ENCODE assay signal across 1 cellular context in the genomic region with DNA sequence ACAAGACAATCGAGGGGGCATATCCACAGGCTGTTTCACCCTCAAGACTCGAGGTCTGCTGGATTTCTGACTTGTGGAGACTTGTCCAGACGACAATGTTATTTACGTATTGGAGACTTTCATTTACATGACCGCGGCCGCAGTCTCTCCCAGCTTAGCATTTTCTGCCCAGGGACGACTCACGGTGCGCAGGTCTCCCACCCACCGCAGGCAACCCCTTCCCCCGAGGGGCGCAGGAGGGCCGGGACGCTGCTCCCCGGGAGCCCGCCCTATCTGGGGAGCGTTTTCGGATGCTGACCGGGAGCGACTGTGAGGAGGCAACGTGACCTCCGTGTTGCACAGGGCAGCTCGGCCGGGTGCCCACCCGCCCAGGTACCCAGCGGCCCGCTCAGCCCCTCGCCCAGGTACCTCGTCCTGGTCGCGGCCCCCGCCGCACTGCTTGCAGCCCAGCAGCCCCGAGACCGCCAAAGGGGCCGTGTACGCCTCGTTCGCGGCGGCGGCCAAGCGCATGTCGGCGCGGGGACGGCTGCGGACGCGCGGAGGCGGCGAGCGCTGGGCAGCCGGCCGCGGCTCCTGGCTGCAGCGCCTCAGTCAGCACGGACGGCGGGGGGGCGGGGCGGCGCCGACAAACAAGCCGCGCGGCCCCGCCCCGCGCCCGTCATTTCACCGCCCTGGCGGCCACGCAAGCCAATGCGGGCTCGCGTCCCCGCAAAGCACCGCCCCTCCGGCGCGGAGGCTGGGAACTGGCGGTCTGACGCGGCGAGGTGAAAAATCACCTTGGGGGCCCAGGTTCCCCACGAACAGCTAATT.
TF ChIP-seq lines count a peak whose summit lies in the region.

No MANE protein-coding gene starts in this region.

TF ChIP-seq in HEK293, 187 proteins besides CTCF, POLR2A, EP300 and RAD21 (continued from another document):
- TF ChIP-seq EGR2 (tag by site-specific recombination; IDR thresholded peaks at IDR 0.05; ENCODE audit: low read depth): no peak
- no peak for TF ChIP-seq ZNF155 (tag by site-specific recombination; IDR thresholded peaks at IDR 0.05)
- no peak for TF ChIP-seq WT1 (tag by site-specific recombination; IDR thresholded peaks at IDR 0.05)
- TF ChIP-seq ZNF521 (tag by site-specific recombination; IDR thresholded peaks at IDR 0.05): no peak
- no peak for TF ChIP-seq YY1 (tag by site-specific recombination; IDR thresholded peaks at IDR 0.05)
- TF ChIP-seq, protein P1, sequence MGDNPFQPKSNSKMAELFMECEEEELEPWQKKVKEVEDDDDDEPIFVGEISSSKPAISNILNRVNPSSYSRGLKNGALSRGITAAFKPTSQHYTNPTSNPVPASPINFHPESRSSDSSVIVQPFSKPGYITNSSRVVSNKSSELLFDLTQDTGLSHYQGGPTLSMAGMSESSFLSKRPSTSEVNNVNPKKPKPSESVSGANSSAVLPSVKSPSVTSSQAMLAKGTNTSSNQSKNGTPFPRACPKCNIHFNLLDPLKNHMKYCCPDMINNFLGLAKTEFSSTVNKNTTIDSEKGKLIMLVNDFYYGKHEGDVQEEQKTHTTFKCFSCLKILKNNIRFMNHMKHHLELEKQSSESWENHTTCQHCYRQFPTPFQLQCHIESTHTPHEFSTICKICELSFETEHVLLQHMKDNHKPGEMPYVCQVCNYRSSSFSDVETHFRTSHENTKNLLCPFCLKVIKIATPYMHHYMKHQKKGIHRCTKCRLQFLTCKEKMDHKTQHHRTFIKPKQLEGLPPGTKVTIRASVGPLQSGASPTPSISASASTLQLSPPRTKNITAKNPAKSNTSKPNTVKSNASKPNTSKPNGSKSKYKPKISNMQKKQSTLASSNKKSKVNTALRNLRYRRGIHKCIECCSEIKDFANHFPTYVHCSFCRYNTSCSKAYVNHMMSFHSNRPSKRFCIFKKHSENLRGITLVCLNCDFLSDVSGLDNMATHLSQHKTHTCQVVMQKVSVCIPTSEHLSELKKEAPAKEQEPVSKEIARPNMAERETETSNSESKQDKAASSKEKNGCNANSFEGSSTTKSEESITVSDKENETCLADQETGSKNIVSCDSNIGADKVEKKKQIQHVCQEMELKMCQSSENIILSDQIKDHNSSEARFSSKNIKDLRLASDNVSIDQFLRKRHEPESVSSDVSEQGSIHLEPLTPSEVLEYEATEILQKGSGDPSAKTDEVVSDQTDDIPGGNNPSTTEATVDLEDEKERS (tag by site-specific recombination; IDR thresholded peaks at IDR 0.05): no peak
- TF ChIP-seq SCRT2 (tag by site-specific recombination; IDR thresholded peaks at IDR 0.05): peak; percentile 92
- TF ChIP-seq ZEB2 (tag by site-specific recombination; IDR thresholded peaks at IDR 0.05): peak; percentile 70
- no peak for TF ChIP-seq ZNF585B (tag by site-specific recombination; IDR thresholded peaks at IDR 0.05)
- no peak for TF ChIP-seq ZFP3 (tag by site-specific recombination; IDR thresholded peaks at IDR 0.05; ENCODE audit: low read depth)
- no peak for TF ChIP-seq ZNF248 (tag by site-specific recombination; IDR thresholded peaks at IDR 0.05)
- TF ChIP-seq MEIS1 (CRISPR knock-in tag; IDR thresholded peaks at IDR 0.05; ENCODE audit: borderline replicate concordance): no peak
- no peak for TF ChIP-seq ZNF202 (tag by site-specific recombination; IDR thresholded peaks at IDR 0.05; ENCODE audit: borderline replicate concordance)
- no peak for TF ChIP-seq ZNF169 (tag by site-specific recombination; IDR thresholded peaks at IDR 0.05)
- TF ChIP-seq, protein P2, sequence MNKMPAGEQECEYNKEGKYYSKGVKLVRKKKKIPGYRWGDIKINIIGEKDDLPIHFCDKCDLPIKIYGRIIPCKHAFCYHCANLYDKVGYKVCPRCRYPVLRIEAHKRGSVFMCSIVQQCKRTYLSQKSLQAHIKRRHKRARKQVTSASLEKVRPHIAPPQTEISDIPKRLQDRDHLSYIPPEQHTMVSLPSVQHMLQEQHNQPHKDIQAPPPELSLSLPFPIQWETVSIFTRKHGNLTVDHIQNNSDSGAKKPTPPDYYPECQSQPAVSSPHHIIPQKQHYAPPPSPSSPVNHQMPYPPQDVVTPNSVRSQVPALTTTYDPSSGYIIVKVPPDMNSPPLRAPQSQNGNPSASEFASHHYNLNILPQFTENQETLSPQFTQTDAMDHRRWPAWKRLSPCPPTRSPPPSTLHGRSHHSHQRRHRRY (tag by site-specific recombination; IDR thresholded peaks at IDR 0.05): no peak
- TF ChIP-seq, protein P3, sequence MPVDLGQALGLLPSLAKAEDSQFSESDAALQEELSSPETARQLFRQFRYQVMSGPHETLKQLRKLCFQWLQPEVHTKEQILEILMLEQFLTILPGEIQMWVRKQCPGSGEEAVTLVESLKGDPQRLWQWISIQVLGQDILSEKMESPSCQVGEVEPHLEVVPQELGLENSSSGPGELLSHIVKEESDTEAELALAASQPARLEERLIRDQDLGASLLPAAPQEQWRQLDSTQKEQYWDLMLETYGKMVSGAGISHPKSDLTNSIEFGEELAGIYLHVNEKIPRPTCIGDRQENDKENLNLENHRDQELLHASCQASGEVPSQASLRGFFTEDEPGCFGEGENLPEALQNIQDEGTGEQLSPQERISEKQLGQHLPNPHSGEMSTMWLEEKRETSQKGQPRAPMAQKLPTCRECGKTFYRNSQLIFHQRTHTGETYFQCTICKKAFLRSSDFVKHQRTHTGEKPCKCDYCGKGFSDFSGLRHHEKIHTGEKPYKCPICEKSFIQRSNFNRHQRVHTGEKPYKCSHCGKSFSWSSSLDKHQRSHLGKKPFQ (tag by site-specific recombination; IDR thresholded peaks at IDR 0.05): no peak
- peak; percentile 45; the same call in 1 of the 2 replicates for TF ChIP-seq KLF17 (tag by site-specific recombination; IDR thresholded peaks at IDR 0.05)
- TF ChIP-seq, protein P4, sequence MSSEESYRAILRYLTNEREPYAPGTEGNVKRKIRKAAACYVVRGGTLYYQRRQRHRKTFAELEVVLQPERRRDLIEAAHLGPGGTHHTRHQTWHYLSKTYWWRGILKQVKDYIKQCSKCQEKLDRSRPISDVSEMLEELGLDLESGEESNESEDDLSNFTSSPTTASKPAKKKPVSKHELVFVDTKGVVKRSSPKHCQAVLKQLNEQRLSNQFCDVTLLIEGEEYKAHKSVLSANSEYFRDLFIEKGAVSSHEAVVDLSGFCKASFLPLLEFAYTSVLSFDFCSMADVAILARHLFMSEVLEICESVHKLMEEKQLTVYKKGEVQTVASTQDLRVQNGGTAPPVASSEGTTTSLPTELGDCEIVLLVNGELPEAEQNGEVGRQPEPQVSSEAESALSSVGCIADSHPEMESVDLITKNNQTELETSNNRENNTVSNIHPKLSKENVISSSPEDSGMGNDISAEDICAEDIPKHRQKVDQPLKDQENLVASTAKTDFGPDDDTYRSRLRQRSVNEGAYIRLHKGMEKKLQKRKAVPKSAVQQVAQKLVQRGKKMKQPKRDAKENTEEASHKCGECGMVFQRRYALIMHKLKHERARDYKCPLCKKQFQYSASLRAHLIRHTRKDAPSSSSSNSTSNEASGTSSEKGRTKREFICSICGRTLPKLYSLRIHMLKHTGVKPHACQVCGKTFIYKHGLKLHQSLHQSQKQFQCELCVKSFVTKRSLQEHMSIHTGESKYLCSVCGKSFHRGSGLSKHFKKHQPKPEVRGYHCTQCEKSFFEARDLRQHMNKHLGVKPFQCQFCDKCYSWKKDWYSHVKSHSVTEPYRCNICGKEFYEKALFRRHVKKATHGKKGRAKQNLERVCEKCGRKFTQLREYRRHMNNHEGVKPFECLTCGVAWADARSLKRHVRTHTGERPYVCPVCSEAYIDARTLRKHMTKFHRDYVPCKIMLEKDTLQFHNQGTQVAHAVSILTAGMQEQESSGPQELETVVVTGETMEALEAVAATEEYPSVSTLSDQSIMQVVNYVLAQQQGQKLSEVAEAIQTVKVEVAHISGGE (tag by site-specific recombination; conservative IDR thresholded peaks at IDR 0.05; ENCODE audit: low read depth): 0 out of 2 replicates have a peak, but pooled peaks have one; percentile 2
- 0 out of 2 replicates have a peak, but pooled peaks have one; percentile 35 for TF ChIP-seq ZNF76 (tag by site-specific recombination; IDR thresholded peaks at IDR 0.05; ENCODE audit: borderline replicate concordance, low read depth)
- TF ChIP-seq ZNF274 (IDR thresholded peaks at IDR 0.05; ENCODE audit: low read length): no peak
- TF ChIP-seq ZNF274 (tag by site-specific recombination; IDR thresholded peaks at IDR 0.05; ENCODE audit: borderline replicate concordance): no peak
- TF ChIP-seq ZBTB21 (tag by site-specific recombination; IDR thresholded peaks at IDR 0.05): peak; percentile 29; the same call in 1 of the 2 replicates
- TF ChIP-seq ZNF354C (tag by site-specific recombination; IDR thresholded peaks at IDR 0.05; ENCODE audit: borderline replicate concordance, low read depth): no peak
- no peak for TF ChIP-seq ZNF114 (tag by site-specific recombination; IDR thresholded peaks at IDR 0.05)
- peak; percentile 62 for TF ChIP-seq GLIS2 (tag by site-specific recombination; IDR thresholded peaks at IDR 0.05)
- peak; percentile 17; the same call in 1 of the 2 replicates for TF ChIP-seq KLF1 (tag by site-specific recombination; IDR thresholded peaks at IDR 0.05)
- no peak for TF ChIP-seq ZNF555 (tag by site-specific recombination; conservative IDR thresholded peaks at IDR 0.05)
- no peak for TF ChIP-seq ZNF324 (tag by site-specific recombination; IDR thresholded peaks at IDR 0.05)
- TF ChIP-seq ZNF654 (tag by site-specific recombination; IDR thresholded peaks at IDR 0.05; ENCODE audit: low read depth): no peak
- no peak for TF ChIP-seq ZNF175 (tag by site-specific recombination; IDR thresholded peaks at IDR 0.05)
- peak; percentile 65 for TF ChIP-seq FEZF1 (tag by site-specific recombination; IDR thresholded peaks at IDR 0.05)
- peak; percentile 95 for TF ChIP-seq HOXC10 (CRISPR knock-in tag; IDR thresholded peaks at IDR 0.05)
- TF ChIP-seq SP2 (tag by site-specific recombination; IDR thresholded peaks at IDR 0.05): peak; percentile 77
- no peak for TF ChIP-seq GFI1B (tag by site-specific recombination; IDR thresholded peaks at IDR 0.05)
- TF ChIP-seq, protein P5, sequence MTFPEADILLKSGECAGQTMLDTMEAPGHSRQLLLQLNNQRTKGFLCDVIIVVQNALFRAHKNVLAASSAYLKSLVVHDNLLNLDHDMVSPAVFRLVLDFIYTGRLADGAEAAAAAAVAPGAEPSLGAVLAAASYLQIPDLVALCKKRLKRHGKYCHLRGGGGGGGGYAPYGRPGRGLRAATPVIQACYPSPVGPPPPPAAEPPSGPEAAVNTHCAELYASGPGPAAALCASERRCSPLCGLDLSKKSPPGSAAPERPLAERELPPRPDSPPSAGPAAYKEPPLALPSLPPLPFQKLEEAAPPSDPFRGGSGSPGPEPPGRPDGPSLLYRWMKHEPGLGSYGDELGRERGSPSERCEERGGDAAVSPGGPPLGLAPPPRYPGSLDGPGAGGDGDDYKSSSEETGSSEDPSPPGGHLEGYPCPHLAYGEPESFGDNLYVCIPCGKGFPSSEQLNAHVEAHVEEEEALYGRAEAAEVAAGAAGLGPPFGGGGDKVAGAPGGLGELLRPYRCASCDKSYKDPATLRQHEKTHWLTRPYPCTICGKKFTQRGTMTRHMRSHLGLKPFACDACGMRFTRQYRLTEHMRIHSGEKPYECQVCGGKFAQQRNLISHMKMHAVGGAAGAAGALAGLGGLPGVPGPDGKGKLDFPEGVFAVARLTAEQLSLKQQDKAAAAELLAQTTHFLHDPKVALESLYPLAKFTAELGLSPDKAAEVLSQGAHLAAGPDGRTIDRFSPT (tag by site-specific recombination; IDR thresholded peaks at IDR 0.05): no peak
- TF ChIP-seq TCF7L2 (IDR thresholded peaks at IDR 0.05; ENCODE audit: borderline replicate concordance, low read depth, low read length): no peak
- peak; percentile 77 for TF ChIP-seq ZIC2 (tag by site-specific recombination; IDR thresholded peaks at IDR 0.05)
- no peak for TF ChIP-seq ZNF510 (tag by site-specific recombination; IDR thresholded peaks at IDR 0.05; ENCODE audit: insufficient replicate concordance)
- TF ChIP-seq ZBTB20 (tag by site-specific recombination; IDR thresholded peaks at IDR 0.05): no peak; the same call in none of the 2 replicates
- TF ChIP-seq, protein P6, sequence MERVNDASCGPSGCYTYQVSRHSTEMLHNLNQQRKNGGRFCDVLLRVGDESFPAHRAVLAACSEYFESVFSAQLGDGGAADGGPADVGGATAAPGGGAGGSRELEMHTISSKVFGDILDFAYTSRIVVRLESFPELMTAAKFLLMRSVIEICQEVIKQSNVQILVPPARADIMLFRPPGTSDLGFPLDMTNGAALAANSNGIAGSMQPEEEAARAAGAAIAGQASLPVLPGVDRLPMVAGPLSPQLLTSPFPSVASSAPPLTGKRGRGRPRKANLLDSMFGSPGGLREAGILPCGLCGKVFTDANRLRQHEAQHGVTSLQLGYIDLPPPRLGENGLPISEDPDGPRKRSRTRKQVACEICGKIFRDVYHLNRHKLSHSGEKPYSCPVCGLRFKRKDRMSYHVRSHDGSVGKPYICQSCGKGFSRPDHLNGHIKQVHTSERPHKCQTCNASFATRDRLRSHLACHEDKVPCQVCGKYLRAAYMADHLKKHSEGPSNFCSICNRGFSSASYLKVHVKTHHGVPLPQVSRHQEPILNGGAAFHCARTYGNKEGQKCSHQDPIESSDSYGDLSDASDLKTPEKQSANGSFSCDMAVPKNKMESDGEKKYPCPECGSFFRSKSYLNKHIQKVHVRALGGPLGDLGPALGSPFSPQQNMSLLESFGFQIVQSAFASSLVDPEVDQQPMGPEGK (tag by site-specific recombination; IDR thresholded peaks at IDR 0.05): peak; percentile 48
- TF ChIP-seq ZNF16 (tag by site-specific recombination; IDR thresholded peaks at IDR 0.05; ENCODE audit: low read depth): no peak
- TF ChIP-seq ZNF266 (tag by site-specific recombination; IDR thresholded peaks at IDR 0.05; ENCODE audit: low read depth): no peak
- TF ChIP-seq ZNF473 (tag by site-specific recombination; IDR thresholded peaks at IDR 0.05): no peak
- TF ChIP-seq ZNF830 (tag by site-specific recombination; IDR thresholded peaks at IDR 0.05; ENCODE audit: low read depth): no peak
- no peak for TF ChIP-seq ZNF670 (tag by site-specific recombination; IDR thresholded peaks at IDR 0.05; ENCODE audit: low read depth)
- peak; percentile 41; the same call in 1 of the 2 replicates for TF ChIP-seq ZNF596 (tag by site-specific recombination; IDR thresholded peaks at IDR 0.05)
- TF ChIP-seq OSR2 (tag by site-specific recombination; IDR thresholded peaks at IDR 0.05): no peak
- TF ChIP-seq BCL11A (tag by site-specific recombination; IDR thresholded peaks at IDR 0.05; ENCODE audit: low read depth): 0 out of 2 replicates have a peak, but pooled peaks have one; percentile 19
